In genomic region chr9:95839012-95839411, GRCh38 we compare ENCODE assay signal across 4 cellular contexts.
"Had no signal": no experiment of that assay in that cellular context is flagged by ENCODE, and none has a peak within 500 bp of the region (broad histone marks: within the 10 kb centered on the region; RNA-seq: fewer than 3 reads in every experiment).

No MANE protein-coding gene starts in this region.

- DNase-seq: GM23248, GOT3, H7, IMR-90 had no signal
